In genomic region chr9:91179237-91180138, GRCh38 we compare ENCODE assay signal across 14 cellular contexts.
DNase-seq lines count a peak whose midpoint lies in the region; ATAC-seq and TF ChIP-seq lines count a peak whose summit lies in the region.
"Had no signal": no experiment of that assay in that cellular context is flagged by ENCODE, and none has a peak within 500 bp of the region (broad histone marks: within the 10 kb centered on the region; RNA-seq: fewer than 3 reads in every experiment).

No MANE protein-coding gene starts in this region.

- H3K4me1 Mint-ChIP-seq in activated CD4-positive, alpha-beta T cell treated with anti-CD3 and anti-CD28 coated beads, Interleukin-2, amount 10 ng/mL, durations not matched to agents 7 days and 5 days: peaks cover 46% of the 10 kb centered on the region

- H3K4me3 ChIP-seq in SJSA1 (no peak overlapping the region), fibroblast of lung (replicated peaks in 1 of 4; ENCODE audit: control extremely low read depth in 1 of 4, insufficient read depth in 1 of 4, low read depth in 3 of 4, low read length in 4 of 4) (no peak overlapping the region), stomach (no peak overlapping the region)
- H3K4me3 ChIP-seq: HAP-1, smooth muscle cell had no signal

- no peaks in the 10 kb centered on the region for H4K20me1 ChIP-seq in fibroblast of lung (ENCODE audit: control insufficient read depth, extremely low read depth, insufficient read depth, low read length)

- H3K27me3 Mint-ChIP-seq in activated CD4-positive, alpha-beta T cell treated with anti-CD3 and anti-CD28 coated beads, Interleukin-2, amount 10 ng/mL, durations not matched to agents 7 days and 5 days: no peaks in the 10 kb centered on the region
- H3K27me3 Mint-ChIP-seq: activated naive CD4-positive, alpha-beta T cell treated with anti-CD3 and anti-CD28 coated beads, Interleukin-2, amount 50 U/mL, for 24 hours had no signal

- WGBS in stomach, 5 donors: 89 to 93% (median 91%) methylated on average over 21 to 23 of the region's 23 CpGs

- H3K9ac ChIP-seq in fibroblast of lung (ENCODE audit: insufficient read depth, low read length): no peak overlapping the region

- no peak for DNase-seq in activated CD4-positive, alpha-beta T cell treated with anti-CD3 and anti-CD28 coated beads, Interleukin-2, amount 10 ng/mL, durations not matched to agents 7 days and 5 days
- DNase-seq in activated CD4-positive, alpha-beta T cell treated with anti-CD3 and anti-CD28 coated beads for 4 hours: no peak
- DNase-seq in SJSA1 (ENCODE audit: low read depth in 1 of 2, low spot score in 2 of 2) (peak; percentile 30 to 52), fibroblast of lung (ENCODE audit: low read depth in 2 of 2) (peak; percentile 66 to 84), stomach (peak; percentile 8), activated gamma-delta T cell (lab: John Stamatoyannopoulos, UW) (no peak)
- DNase-seq: effector CD8-positive, alpha-beta T cell; GDM1 had no signal

- H3K4me2 ChIP-seq in fibroblast of lung (ENCODE audit: extremely low read depth, insufficient read depth, low read length): no peak overlapping the region
- H3K4me2 ChIP-seq: smooth muscle cell had no signal

- no peak for TF ChIP-seq POLR2A in stomach (IDR thresholded peaks at IDR 0.05)

- no peak overlapping the region for H3K4me3 Mint-ChIP-seq in activated CD4-positive, alpha-beta T cell treated with anti-CD3 and anti-CD28 coated beads, Interleukin-2, amount 10 ng/mL, durations not matched to agents 7 days and 5 days
- H3K4me3 Mint-ChIP-seq: activated naive CD4-positive, alpha-beta T cell treated with anti-CD3 and anti-CD28 coated beads, Interleukin-2, amount 50 U/mL, for 24 hours had no signal

- TF ChIP-seq EP300 in stomach (IDR thresholded peaks at IDR 0.05): no peak

- H3K9me3 Mint-ChIP-seq in activated CD4-positive, alpha-beta T cell treated with anti-CD3 and anti-CD28 coated beads, Interleukin-2, amount 10 ng/mL, durations not matched to agents 7 days and 5 days: peaks cover 8% of the 10 kb centered on the region
- H3K9me3 Mint-ChIP-seq: activated naive CD4-positive, alpha-beta T cell treated with anti-CD3 and anti-CD28 coated beads, Interleukin-2, amount 50 U/mL, for 24 hours had no signal

- POLR2A ChIA-PET in activated CD4-positive, alpha-beta T cell treated with anti-CD3 and anti-CD28 coated beads, Interleukin-2, amount 10 ng/mL, durations not matched to agents 7 days and 5 days (lab: Charles Lee): no interaction called here

- no peaks in the 10 kb centered on the region; the same call in 1 of the 2 replicates for H3K36me3 ChIP-seq in SJSA1
- H3K36me3 ChIP-seq in fibroblast of lung (ENCODE audit: control insufficient read depth, insufficient read depth, low read length): no peaks in the 10 kb centered on the region
- no peaks in the 10 kb centered on the region for H3K36me3 ChIP-seq in stomach
- H3K36me3 ChIP-seq: HAP-1 had no signal

- H3K9me3 ChIP-seq in SJSA1 (replicated peaks) (peaks cover 4% of the 10 kb centered on the region; the same call in 1 of the 2 replicates), fibroblast of lung (ENCODE audit: control insufficient read depth, insufficient read depth, low read depth, low read length) (no peaks in the 10 kb centered on the region), stomach (no peaks in the 10 kb centered on the region)

- CTCF ChIA-PET in activated CD4-positive, alpha-beta T cell treated with anti-CD3 and anti-CD28 coated beads, Interleukin-2, amount 10 ng/mL, durations not matched to agents 7 days and 5 days (lab: Charles Lee): no interaction called here

- no peak for ATAC-seq in GM21447 (IDR thresholded peaks at IDR 0.05; ENCODE audit: unreplicated experiment)
- ATAC-seq in GM19324 (IDR thresholded peaks at IDR 0.05; ENCODE audit: low FRiP score, unreplicated experiment): no peak
- ATAC-seq: Right ventricle myocardium inferior had no signal

- TF ChIP-seq CTCF in fibroblast of lung (conservative IDR thresholded peaks at IDR 0.05 in 1 of 2, IDR thresholded peaks at IDR 0.05 in 1 of 2; ENCODE audit: low read depth in 1 of 2, low read length in 2 of 2) (no peak), stomach (IDR thresholded peaks at IDR 0.05) (no peak)

- H3K27me3 ChIP-seq in SJSA1 (replicated peaks) (no peaks in the 10 kb centered on the region), fibroblast of lung (ENCODE audit: control insufficient read depth, insufficient read depth, low read length) (no peaks in the 10 kb centered on the region), stomach (no peaks in the 10 kb centered on the region)

- no peak overlapping the region for H2AFZ ChIP-seq in fibroblast of lung (ENCODE audit: low read length)

- intact Hi-C loops in stomach (cut with DNase I; ENCODE audit: low total_unique reads): no loop called here

- H3K4me1 ChIP-seq in SJSA1 (replicated peaks): peaks cover 12% of the 10 kb centered on the region
- H3K4me1 ChIP-seq in fibroblast of lung (ENCODE audit: control insufficient read depth, extremely low read depth, insufficient read depth, low read length): peaks cover 11% of the 10 kb centered on the region
- peaks cover 3 to 12% (median 6%) of the 10 kb centered on the region in 4 donors for H3K4me1 ChIP-seq in stomach
- H3K4me1 ChIP-seq: HAP-1 had no signal

- peaks cover 2% of the 10 kb centered on the region for H3K36me3 Mint-ChIP-seq in activated CD4-positive, alpha-beta T cell treated with anti-CD3 and anti-CD28 coated beads, Interleukin-2, amount 10 ng/mL, durations not matched to agents 7 days and 5 days (ENCODE audit: low read depth)
- H3K36me3 Mint-ChIP-seq: activated naive CD4-positive, alpha-beta T cell treated with anti-CD3 and anti-CD28 coated beads, Interleukin-2, amount 50 U/mL, for 24 hours had no signal

- H3K79me2 ChIP-seq in fibroblast of lung (ENCODE audit: control insufficient read depth, insufficient read depth, low read length): no peaks in the 10 kb centered on the region

- H3K27ac Mint-ChIP-seq in activated CD4-positive, alpha-beta T cell treated with anti-CD3 and anti-CD28 coated beads, Interleukin-2, amount 10 ng/mL, durations not matched to agents 7 days and 5 days: peak overlapping the region; percentile 38
- H3K27ac Mint-ChIP-seq: activated naive CD4-positive, alpha-beta T cell treated with anti-CD3 and anti-CD28 coated beads, Interleukin-2, amount 50 U/mL, for 24 hours had no signal

- no peak overlapping the region for H3K27ac ChIP-seq in SJSA1
- H3K27ac ChIP-seq in fibroblast of lung (ENCODE audit: insufficient read depth, low read length): peak overlapping the region; percentile 32
- no peak overlapping the region for H3K27ac ChIP-seq in stomach

Comparison
In these comparisons a context has a peak if more than half of its experiments do, and no peak if none do; other contexts are left out.
1. DNase-seq: peak in SJSA1 (2 of 2), fibroblast of lung (2 of 2) and stomach (single experiment); none in activated CD4-positive, alpha-beta T cell treated with anti-CD3 and anti-CD28 coated beads, Interleukin-2, amount 10 ng/mL, durations not matched to agents 7 days and 5 days (single experiment), activated CD4-positive, alpha-beta T cell treated with anti-CD3 and anti-CD28 coated beads for 4 hours (0 of 2) and activated gamma-delta T cell (single experiment).